ENCODE assay signal across 9 cellular contexts in genomic region chr3:134251731-134252391, GRCh38. TPM values are rescaled to one million over a fixed set of nuclear protein-coding genes. Genes with fewer than 3 reads are reported as not detected.
A peak's percentile ranks its signal among the peaks of the same experiment; 100 is the strongest.
DNase-seq lines count a peak whose midpoint lies in the region; ATAC-seq and TF ChIP-seq lines count a peak whose summit lies in the region.
"Had no signal": no experiment of that assay in that cellular context is flagged by ENCODE, and none has a peak within 500 bp of the region (broad histone marks: within the 10 kb centered on the region; RNA-seq: fewer than 3 reads in every experiment).

No MANE protein-coding gene starts in this region.

- H3K9me3 ChIP-seq in SK-N-SH = no peaks in the 10 kb centered on the region

- POLR2A ChIA-PET in SK-N-SH (lab: Yijun Ruan, JAX) = no interaction called here

- no peak for ATAC-seq in SK-N-SH treated with all-trans-retinoic acid at 6 μM for 48 hours
- no peak for ATAC-seq in stimulated activated memory B cell treated with anti-CD40 and anti-IgM and Interleukin-4, amounts not matched to agents 10 μg/mL and 1 μg/mL and 100 μg/mL, for 72 hours

- no peak for TF ChIP-seq EP300 in SK-N-SH (IDR thresholded peaks at IDR 0.05; ENCODE audit: borderline replicate concordance in 1 of 2, low read depth in 1 of 2, low read length in 1 of 2)

- peak; percentile 16 for DNase-seq in SK-N-SH
- DNase-seq in islet precursor cell = peak; percentile 58
- no peak for DNase-seq in hepatic stellate cell (ENCODE audit: low spot score)
- DNase-seq in lower leg skin (ENCODE audit: low spot score in 2 of 2) = no peak
- DNase-seq in stimulated activated naive CD4-positive, alpha-beta T cell treated with Interleukin-2 at 50 U/mL for 16 hours (lab: John Stamatoyannopoulos, UW) = no peak
- DNase-seq: GM23248 had no signal

- no peaks in the 10 kb centered on the region for H3K27me3 ChIP-seq in SK-N-SH (ENCODE audit: insufficient read depth)

- no peaks in the 10 kb centered on the region for H3K27me3 Mint-ChIP-seq in activated naive CD8-positive, alpha-beta T cell
- H3K27me3 Mint-ChIP-seq in stimulated activated memory B cell treated with anti-CD40 and anti-IgM and Interleukin-4, amounts not matched to agents 10 μg/mL and 1 μg/mL and 100 μg/mL, for 72 hours = no peaks in the 10 kb centered on the region

- CTCF ChIA-PET in SK-N-SH (lab: Yijun Ruan, JAX) = no interaction called here

- H4K20me1 ChIP-seq in SK-N-SH (ENCODE audit: insufficient read depth) = peaks cover 25% of the 10 kb centered on the region

- 93% methylated on average over 15 of the region's 22 CpGs for WGBS in SK-N-SH (ENCODE audit: low lambda C conversion rate)
- WGBS in lower leg skin, 2 donors = 60 to 77% methylated on average over 21 to 22 of the region's 22 CpGs

- H3K4me3 Mint-ChIP-seq in activated naive CD8-positive, alpha-beta T cell = peak overlapping the region; percentile 72
- peak overlapping the region; percentile 65 for H3K4me3 Mint-ChIP-seq in stimulated activated memory B cell treated with anti-CD40 and anti-IgM and Interleukin-4, amounts not matched to agents 10 μg/mL and 1 μg/mL and 100 μg/mL, for 72 hours

- no peak overlapping the region for H2AFZ ChIP-seq in SK-N-SH (ENCODE audit: low read depth)

- peaks cover 2% of the 10 kb centered on the region for H3K9me3 Mint-ChIP-seq in activated naive CD8-positive, alpha-beta T cell (ENCODE audit: low read depth)
- no peaks in the 10 kb centered on the region for H3K9me3 Mint-ChIP-seq in stimulated activated memory B cell treated with anti-CD40 and anti-IgM and Interleukin-4, amounts not matched to agents 10 μg/mL and 1 μg/mL and 100 μg/mL, for 72 hours

- H3K79me2 ChIP-seq in SK-N-SH (ENCODE audit: insufficient read depth) = peaks cover 35% of the 10 kb centered on the region

- H3K36me3 Mint-ChIP-seq in activated naive CD8-positive, alpha-beta T cell = peaks cover 3% of the 10 kb centered on the region
- peaks cover 5% of the 10 kb centered on the region for H3K36me3 Mint-ChIP-seq in stimulated activated memory B cell treated with anti-CD40 and anti-IgM and Interleukin-4, amounts not matched to agents 10 μg/mL and 1 μg/mL and 100 μg/mL, for 72 hours

- H3K9ac ChIP-seq in SK-N-SH = no peak overlapping the region

- no peak for TF ChIP-seq RAD21 in SK-N-SH (IDR thresholded peaks at IDR 0.05; ENCODE audit: low read length)

- no peaks in the 10 kb centered on the region for H3K36me3 ChIP-seq in SK-N-SH (replicated peaks in 1 of 2; ENCODE audit: control insufficient read depth in 1 of 2, insufficient read depth in 2 of 2, low read length in 1 of 2)

- H3K9me2 ChIP-seq in SK-N-SH = no peaks in the 10 kb centered on the region

- no peak overlapping the region for H3K4me2 ChIP-seq in SK-N-SH

- no peak for TF ChIP-seq CTCF in SK-N-SH (IDR thresholded peaks at IDR 0.05)
- TF ChIP-seq CTCF in lower leg skin (IDR thresholded peaks at IDR 0.05) = no peak

- TF ChIP-seq POLR2A in lower leg skin (IDR thresholded peaks at IDR 0.05) = no peak

- H3F3A ChIP-seq in SK-N-SH (replicated peaks; ENCODE audit: insufficient read depth) = no peaks in the 10 kb centered on the region

- intact Hi-C loops in lower leg skin (cut with DNase I; ENCODE audit: low total_unique reads) = no loop called here

- H3K4me1 ChIP-seq in SK-N-SH (ENCODE audit: control insufficient read depth in 1 of 2, insufficient read depth in 2 of 2, low read depth in 1 of 2, low read length in 1 of 2) = peaks cover 0 to 9% of the 10 kb centered on the region in 2 experiments; a peak in 2 of 4 replicates

- peaks cover 47% of the 10 kb centered on the region for H3K4me1 Mint-ChIP-seq in activated naive CD8-positive, alpha-beta T cell (ENCODE audit: low read depth)
- peaks cover 66% of the 10 kb centered on the region for H3K4me1 Mint-ChIP-seq in stimulated activated memory B cell treated with anti-CD40 and anti-IgM and Interleukin-4, amounts not matched to agents 10 μg/mL and 1 μg/mL and 100 μg/mL, for 72 hours

- no peak overlapping the region for H3K4me3 ChIP-seq in SK-N-SH (ENCODE audit: low read depth in 2 of 2, low read length in 1 of 2)
- no peak overlapping the region for H3K4me3 ChIP-seq in lower leg skin (ENCODE audit: low read depth, poor library complexity, severe bottlenecking)

- no peak overlapping the region for H3K27ac ChIP-seq in SK-N-SH (ENCODE audit: low read depth in 2 of 2, low read length in 1 of 2)

- H3K27ac Mint-ChIP-seq in activated naive CD8-positive, alpha-beta T cell = peak overlapping the region; percentile 42
- H3K27ac Mint-ChIP-seq in stimulated activated memory B cell treated with anti-CD40 and anti-IgM and Interleukin-4, amounts not matched to agents 10 μg/mL and 1 μg/mL and 100 μg/mL, for 72 hours = peak overlapping the region; percentile 86

TF ChIP-seq in SK-N-SH, 30 proteins besides CTCF, POLR2A, EP300 and RAD21 (continues in another document):
- no peak for TF ChIP-seq USF2 (IDR thresholded peaks at IDR 0.05; ENCODE audit: borderline replicate concordance, low read depth, low read length)
- TF ChIP-seq MAX (IDR thresholded peaks at IDR 0.05; ENCODE audit: low read depth) = no peak
- no peak for TF ChIP-seq CHD2 (IDR thresholded peaks at IDR 0.05; ENCODE audit: low read length, partially characterized antibody)
- no peak for TF ChIP-seq NRF1 (IDR thresholded peaks at IDR 0.05; ENCODE audit: low read depth, low read length)
- TF ChIP-seq MEF2A (IDR thresholded peaks at IDR 0.05; ENCODE audit: borderline replicate concordance, low read depth) = no peak
- no peak for TF ChIP-seq GABPA (IDR thresholded peaks at IDR 0.05; ENCODE audit: low read depth)
- TF ChIP-seq TCF12 (IDR thresholded peaks at IDR 0.05) = no peak
- no peak for TF ChIP-seq TEAD4 (IDR thresholded peaks at IDR 0.05; ENCODE audit: borderline replicate concordance, insufficient read depth)
- no peak for TF ChIP-seq MXI1 (IDR thresholded peaks at IDR 0.05; ENCODE audit: low read depth, low read length)
- no peak for TF ChIP-seq RCOR1 (IDR thresholded peaks at IDR 0.05; ENCODE audit: low read length)
- no peak for TF ChIP-seq IRF3 (IDR thresholded peaks at IDR 0.05; ENCODE audit: low read depth, low read length)

TF ChIP-seq in SK-N-SH treated with all-trans-retinoic acid at 6 μM for 48 hours, 23 proteins besides CTCF, POLR2A, EP300 and RAD21 (continues in another document):
- TF ChIP-seq ZNF70 (CRISPR knock-in tag; IDR thresholded peaks at IDR 0.05) = no peak
- TF ChIP-seq CSRNP3 (CRISPR knock-in tag; IDR thresholded peaks at IDR 0.05) = no peak
- no peak for TF ChIP-seq PPARA (CRISPR knock-in tag; IDR thresholded peaks at IDR 0.05; ENCODE audit: borderline replicate concordance)
- TF ChIP-seq GLIS3 (CRISPR knock-in tag; IDR thresholded peaks at IDR 0.05) = no peak
- no peak for TF ChIP-seq ARNTL (CRISPR knock-in tag; IDR thresholded peaks at IDR 0.05; ENCODE audit: borderline replicate concordance, low read depth)
- TF ChIP-seq TOX (CRISPR knock-in tag; IDR thresholded peaks at IDR 0.05; ENCODE audit: borderline replicate concordance) = no peak
- no peak for TF ChIP-seq ZNF8 (CRISPR knock-in tag; IDR thresholded peaks at IDR 0.05)
- TF ChIP-seq ZFP30 (CRISPR knock-in tag; IDR thresholded peaks at IDR 0.05) = no peak
- TF ChIP-seq ISL1 (CRISPR knock-in tag; IDR thresholded peaks at IDR 0.05) = no peak
- no peak for TF ChIP-seq ESRRG (CRISPR knock-in tag; IDR thresholded peaks at IDR 0.05)
- no peak for TF ChIP-seq CSDC2 (CRISPR knock-in tag; IDR thresholded peaks at IDR 0.05)
- TF ChIP-seq BACH2 (CRISPR knock-in tag; IDR thresholded peaks at IDR 0.05; ENCODE audit: borderline replicate concordance) = no peak
- no peak for TF ChIP-seq ZC3H10 (CRISPR knock-in tag; IDR thresholded peaks at IDR 0.05)
- TF ChIP-seq TCF4 (CRISPR knock-in tag; IDR thresholded peaks at IDR 0.05; ENCODE audit: borderline replicate concordance) = no peak
- TF ChIP-seq OSR1 (CRISPR knock-in tag; IDR thresholded peaks at IDR 0.05) = no peak
- TF ChIP-seq POU6F1 (CRISPR knock-in tag; IDR thresholded peaks at IDR 0.05; ENCODE audit: borderline replicate concordance, low read depth) = no peak
- TF ChIP-seq RARB (CRISPR knock-in tag; IDR thresholded peaks at IDR 0.05) = no peak

RNA-seq across cellular contexts. Expression of gene RYK, which starts 1.2 kb away (rescaled TPM):
- polyA plus RNA-seq in SK-N-SH (2012; rRNA removed) = 25.9 and 36.2 TPM in 2 replicates
- polyA plus RNA-seq in SK-N-SH (2012; cell fraction: cytosol; rRNA removed) = 32.7 and 34.4 TPM in 2 replicates
- 20.1 and 54.3 TPM in 2 replicates for polyA plus RNA-seq in SK-N-SH (2012; cell fraction: nucleus; rRNA removed)
- total RNA-seq in lower leg skin = 10 to 100 TPM; 44.8 to 66.7 (median 56.6) TPM

Comparison
In these comparisons a context has a peak if more than half of its experiments do, and no peak if none do; other contexts are left out.
1. DNase-seq: peak in SK-N-SH (single experiment) and islet precursor cell (single experiment); none in hepatic stellate cell (single experiment), lower leg skin (0 of 2) and stimulated activated naive CD4-positive, alpha-beta T cell treated with Interleukin-2 at 50 U/mL for 16 hours (single experiment).